ENCODE assay signal across 8 cellular contexts in the genomic region with DNA sequence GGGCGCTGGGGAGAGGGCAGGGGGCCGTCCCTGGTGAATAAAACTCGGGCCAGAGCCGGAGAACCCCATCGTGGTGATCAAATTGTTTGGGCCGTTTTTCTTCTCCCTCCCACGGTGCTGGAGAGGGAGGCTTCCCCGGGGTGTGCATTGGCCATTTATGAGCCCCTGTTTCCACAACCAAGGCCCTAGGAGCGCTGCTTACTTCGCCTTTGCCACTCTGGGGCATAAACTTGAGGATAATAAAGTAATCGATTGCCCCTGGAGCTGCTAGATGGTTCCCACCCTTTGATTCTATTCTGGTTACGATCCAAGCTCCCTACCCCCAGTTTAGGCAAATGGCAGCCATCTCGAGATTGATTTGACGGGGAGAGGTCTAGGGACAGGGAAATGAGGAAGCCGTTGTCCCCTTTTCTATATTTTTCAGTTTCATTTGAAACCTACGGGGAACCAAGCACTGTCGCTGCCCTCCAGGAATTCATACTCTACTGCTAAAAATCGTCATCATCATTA. TPM values are rescaled to one million over a fixed set of nuclear protein-coding genes. Genes with fewer than 3 reads are reported as not detected.
DNase-seq lines count a peak whose midpoint lies in the region; ATAC-seq and TF ChIP-seq lines count a peak whose summit lies in the region.

No MANE protein-coding gene starts in this region.

- peak overlapping the region; percentile 82 for H3K4me3 ChIP-seq in Caco-2 (ENCODE audit: low read depth, low read length)
- H3K4me3 ChIP-seq in LNCaP clone FGC (ENCODE audit: low read depth, low read length): peak overlapping the region; percentile 96
- H3K4me3 ChIP-seq in adrenal gland: peak overlapping the region; percentile 68 to 87 (median 77)
- peak overlapping the region; percentile 94 for H3K4me3 ChIP-seq in iPS-15b (ENCODE audit: low read depth, low read length)
- H3K4me3 ChIP-seq in skin epidermis: peak overlapping the region; percentile 74 to 95 (median 91)

- H3K36me3 Mint-ChIP-seq in Caco-2 (ENCODE audit: insufficient read depth, unreplicated experiment): peaks cover 17% of the 10 kb centered on the region

- WGBS in adrenal gland, 4 donors: 1 to 3% (median 1%) methylated on average over 10 to 18 of the region's 18 CpGs

- DNase-seq in Caco-2: no peak
- DNase-seq in LNCaP clone FGC (ENCODE audit: low read depth): no peak
- DNase-seq in adrenal gland: no peak

- H3K27me3 Mint-ChIP-seq in Caco-2 (ENCODE audit: insufficient read depth, unreplicated experiment): no peaks in the 10 kb centered on the region

- intact Hi-C loops in Caco-2 (cut with micrococcal nuclease; ENCODE audit: unreplicated experiment): no loop called here
- intact Hi-C loops in adrenal gland (cut with DNase I): no loop called here

- H3K9ac ChIP-seq in iPS-15b (ENCODE audit: low read depth, low read length): no peak overlapping the region

- no peaks in the 10 kb centered on the region for H3K9me3 Mint-ChIP-seq in Caco-2 (ENCODE audit: unreplicated experiment)

- H3K27ac Mint-ChIP-seq in Caco-2 (ENCODE audit: unreplicated experiment): no peak overlapping the region

- peak overlapping the region in 4 of 5 donors; percentile 20 to 63 (median 42) for H3K27ac ChIP-seq in adrenal gland
- peak overlapping the region in 19 of 21 experiments; percentile 37 to 85 (median 68) for H3K27ac ChIP-seq in skin epidermis

- BruUV-seq in Caco-2 (replicated peaks; lab: Mats Ljungman, UMichigan): no TSS peak

- no peaks in the 10 kb centered on the region for H3K9me3 ChIP-seq in Caco-2
- no peaks in the 10 kb centered on the region for H3K9me3 ChIP-seq in adrenal gland (replicated peaks in 1 of 3)
- H3K9me3 ChIP-seq in iPS-15b (ENCODE audit: control insufficient read depth, insufficient read depth, low read length): no peaks in the 10 kb centered on the region

- H3K4me1 Mint-ChIP-seq in Caco-2 (ENCODE audit: low read depth, unreplicated experiment): peaks cover 11% of the 10 kb centered on the region

- CTCF ChIA-PET in Caco-2 (lab: Charles Lee): interaction anchor here (0.6 to 1.8 kb wide), 3 partner anchors 22 to 59 kb away, joined by 3 to 4 read pairs (median 3); no protein-coding TSS in a partner anchor

- peaks cover 11% of the 10 kb centered on the region; the same call in 1 of the 2 replicates for H3K4me1 ChIP-seq in Caco-2
- H3K4me1 ChIP-seq in adrenal gland (replicated peaks in 1 of 2): peaks cover 13 to 27% of the 10 kb centered on the region in 2 donors
- peaks cover 15% of the 10 kb centered on the region for H3K4me1 ChIP-seq in iPS-15b (ENCODE audit: control insufficient read depth, insufficient read depth, low read length)

- no peak for TF ChIP-seq CTCF in Caco-2 (IDR thresholded peaks at IDR 0.05; ENCODE audit: insufficient read depth in 1 of 2, low read depth in 1 of 2, low read length in 1 of 2, severe bottlenecking in 1 of 2, unreplicated experiment in 1 of 2)
- TF ChIP-seq CTCF in LNCaP clone FGC (IDR thresholded peaks at IDR 0.05; ENCODE audit: control insufficient read depth, extremely low read depth, insufficient read depth): no peak
- TF ChIP-seq CTCF in adrenal gland (IDR thresholded peaks at IDR 0.05): no peak

- no peaks in the 10 kb centered on the region for H3K36me3 ChIP-seq in Caco-2 (ENCODE audit: control insufficient read depth, insufficient read depth, low read length)
- H3K36me3 ChIP-seq in adrenal gland (replicated peaks in 1 of 2): peaks cover 0 to 10% of the 10 kb centered on the region in 2 donors
- H3K36me3 ChIP-seq in iPS-15b (ENCODE audit: control insufficient read depth, insufficient read depth, low read length): no peaks in the 10 kb centered on the region

- ATAC-seq in GM18873 (IDR thresholded peaks at IDR 0.05; ENCODE audit: low FRiP score, unreplicated experiment): no peak
- ATAC-seq in GM21423 (IDR thresholded peaks at IDR 0.05; ENCODE audit: unreplicated experiment): no peak
- no peak for ATAC-seq in GM19463 (IDR thresholded peaks at IDR 0.05; ENCODE audit: unreplicated experiment)

- POLR2A ChIA-PET in Caco-2 (lab: Charles Lee): interaction anchor here (0.6 kb wide), 1 partner anchor 59 kb away, joined by 3 read pairs; no protein-coding TSS in a partner anchor

- H3K4me3 Mint-ChIP-seq in Caco-2 (ENCODE audit: unreplicated experiment): peak overlapping the region; percentile 79

- no peaks in the 10 kb centered on the region for H3K27me3 ChIP-seq in Caco-2 (replicated peaks; ENCODE audit: control insufficient read depth, insufficient read depth, low read length)
- H3K27me3 ChIP-seq in adrenal gland: no peaks in the 10 kb centered on the region
- no peaks in the 10 kb centered on the region for H3K27me3 ChIP-seq in iPS-15b (ENCODE audit: control insufficient read depth, insufficient read depth, low read length)

- no peak for TF ChIP-seq POLR2A in adrenal gland (IDR thresholded peaks at IDR 0.05)

RNA-seq across cellular contexts. Expression of gene CCP110, which starts 0.7 kb away (rescaled TPM):
- total RNA-seq in Caco-2 (2022) (7.5 and 9.4 TPM in 2 replicates), adrenal gland (10 to 100 TPM in 4 of 8 donors, 1 to 10 TPM in 4; 6.2 to 14.0 (median 10.0) TPM)
- polyA plus RNA-seq in adrenal gland: 10 to 100 TPM in 1 of 3 donors, 1 to 10 TPM in 2; 3.0 to 10.4 (median 6.1) TPM

RNA-seq across cellular contexts. Expression of gene GDE1, which starts 2.5 kb away (rescaled TPM):
- 48.2 and 48.7 TPM in 2 replicates for total RNA-seq in Caco-2 (2022)
- total RNA-seq in adrenal gland: 10 to 100 TPM; 47.0 to 91.8 (median 65.5) TPM
- 10 to 100 TPM; 20.1 to 70.5 (median 24.7) TPM for polyA plus RNA-seq in adrenal gland

RNA-seq across cellular contexts. Expression of gene VPS35L, which starts 31.1 kb away (rescaled TPM):
- 5.4 and 7.2 TPM in 2 replicates for total RNA-seq in Caco-2 (2022)
- 10 to 100 TPM; 59.0 to 96.7 (median 69.5) TPM for total RNA-seq in adrenal gland
- polyA plus RNA-seq in adrenal gland: 10 to 100 TPM; 50.8 to 72.4 (median 68.3) TPM
